In genomic region chr1:90045853-90046563, GRCh38 we compare ENCODE assay signal across 8 cellular contexts. TPM values are rescaled to one million over a fixed set of nuclear protein-coding genes. Genes with fewer than 3 reads are reported as not detected.
DNase-seq lines count a peak whose midpoint lies in the region; ATAC-seq and TF ChIP-seq lines count a peak whose summit lies in the region.
"Had no signal": no experiment of that assay in that cellular context is flagged by ENCODE, and none has a peak within 500 bp of the region (broad histone marks: within the 10 kb centered on the region; RNA-seq: fewer than 3 reads in every experiment).

No MANE protein-coding gene starts in this region.

- in situ Hi-C loops in SK-MEL-5 (cut with HindIII; ENCODE audit: low pct_unique_long_range_greater_than_20kb, low sequenced_read_pairs): no loop called here

- no peak overlapping the region for H3K27ac Mint-ChIP-seq in HFFc6

- DNase-seq in DMS53 treated with DMSO at 0.1 percent for 48 hours (lab: John Stamatoyannopoulos, UW; ENCODE audit: unreplicated experiment) (peak; percentile 34), HFFc6 (peak; percentile 9), SK-MEL-5 (ENCODE audit: low read depth, low spot score) (peak; percentile 53), fibroblast of peridontal ligament (ENCODE audit: extremely low read depth) (peak; percentile 29)
- DNase-seq in stimulated activated CD4-positive, alpha-beta T cell treated with anti-CD3 and anti-CD28 coated beads, Interleukin-4, amount 100 ng/mL, for 1 hour: peak; percentile 14
- DNase-seq: naive B cell had no signal

- H3K4me3 Mint-ChIP-seq in HFFc6: no peak overlapping the region

- H3K27me3 Mint-ChIP-seq in HFFc6 (ENCODE audit: insufficient read depth): peaks cover 11% of the 10 kb centered on the region

- H3K9me3 Mint-ChIP-seq in HFFc6: no peaks in the 10 kb centered on the region
- H3K9me3 Mint-ChIP-seq: naive B cell had no signal

- no peaks in the 10 kb centered on the region for H3K36me3 Mint-ChIP-seq in HFFc6 (ENCODE audit: low read depth)
- H3K36me3 Mint-ChIP-seq: naive B cell had no signal

- TF ChIP-seq CTCF in HFFc6 (IDR thresholded peaks at IDR 0.05): peak; percentile 73

- ATAC-seq in HG03175 (IDR thresholded peaks at IDR 0.05; ENCODE audit: unreplicated experiment): no peak
- no peak for ATAC-seq in GM19463 (IDR thresholded peaks at IDR 0.05; ENCODE audit: unreplicated experiment)

- no peaks in the 10 kb centered on the region for H3K4me1 Mint-ChIP-seq in HFFc6 (ENCODE audit: low read depth)
- H3K4me1 Mint-ChIP-seq: naive B cell had no signal

RNA-seq across cellular contexts. Expression of gene ZNF326, which starts 51.1 kb away (rescaled TPM):
- total RNA-seq in HFFc6 (2021; fragmentation: NEBNext Ultra II Directional; extraction: Animal tissue kit (Norgen Biotek cat#: 25700)): 10 to 100 TPM; 14.7 to 19.8 (median 17.2) TPM
- 6.0 and 8.4 TPM in 2 replicates for total RNA-seq in SK-MEL-5 (2014; rRNA removed; shearing (Covaris generic))
- polyA plus RNA-seq in SK-MEL-5 (2015; cell fraction: cytosol; rRNA removed): 25.2 and 30.1 TPM in 2 replicates
- 96.9 and 113 TPM in 2 replicates for polyA plus RNA-seq in SK-MEL-5 (2015; cell fraction: nucleus; rRNA removed)
